ENCODE assay signal across 8 cellular contexts in genomic region chr10:35409094-35409582, GRCh38.
DNase-seq lines count a peak whose midpoint lies in the region; ATAC-seq and TF ChIP-seq lines count a peak whose summit lies in the region.

No MANE protein-coding gene starts in this region.

- no peaks in the 10 kb centered on the region for H3K27me3 Mint-ChIP-seq in activated naive CD4-positive, alpha-beta T cell treated with anti-CD3 and anti-CD28 coated beads, Interleukin-2, amount 10 ng/mL, durations not matched to agents 7 days and 5 days
- H3K27me3 Mint-ChIP-seq in chondrocyte (ENCODE audit: low read depth), result no peaks in the 10 kb centered on the region
- no peaks in the 10 kb centered on the region for H3K27me3 Mint-ChIP-seq in naive thymus-derived CD4-positive, alpha-beta T cell
- H3K27me3 Mint-ChIP-seq in Calu3 (ENCODE audit: unreplicated experiment), result no peaks in the 10 kb centered on the region

- H3K9me3 ChIP-seq in naive thymus-derived CD4-positive, alpha-beta T cell (ENCODE audit: control insufficient read depth in 2 of 3, low read length in 3 of 3), result no peaks in the 10 kb centered on the region

- peak overlapping the region in 1 of 2 donors; percentile 4 for H3K27ac Mint-ChIP-seq in activated naive CD4-positive, alpha-beta T cell treated with anti-CD3 and anti-CD28 coated beads, Interleukin-2, amount 50 U/mL, for 72 hours
- no peak overlapping the region for H3K27ac Mint-ChIP-seq in activated naive CD4-positive, alpha-beta T cell treated with anti-CD3 and anti-CD28 coated beads, Interleukin-2, amount 10 ng/mL, durations not matched to agents 7 days and 5 days
- H3K27ac Mint-ChIP-seq in chondrocyte (ENCODE audit: unreplicated experiment), result peak overlapping the region; percentile 89
- H3K27ac Mint-ChIP-seq in naive thymus-derived CD4-positive, alpha-beta T cell, result peak overlapping the region in 6 of 9 donors; percentile 23 to 81 (median 54)
- H3K27ac Mint-ChIP-seq in Calu3 (ENCODE audit: unreplicated experiment), result no peak overlapping the region

- no peak overlapping the region for H3K4me3 Mint-ChIP-seq in activated naive CD4-positive, alpha-beta T cell treated with anti-CD3 and anti-CD28 coated beads, Interleukin-2, amount 10 ng/mL, durations not matched to agents 7 days and 5 days
- H3K4me3 Mint-ChIP-seq in chondrocyte (ENCODE audit: unreplicated experiment) (no peak overlapping the region), Calu3 (ENCODE audit: low read depth, unreplicated experiment) (no peak overlapping the region)
- peak overlapping the region in 1 of 10 donors; percentile 5 for H3K4me3 Mint-ChIP-seq in naive thymus-derived CD4-positive, alpha-beta T cell

- CTCF ChIA-PET in activated naive CD4-positive, alpha-beta T cell treated with anti-CD3 and anti-CD28 coated beads, Interleukin-2, amount 10 ng/mL, durations not matched to agents 7 days and 5 days (lab: Charles Lee), result no interaction called here
- CTCF ChIA-PET in naive thymus-derived CD4-positive, alpha-beta T cell (lab: Charles Lee), result no interaction called here
- CTCF ChIA-PET in Calu3 (lab: Charles Lee), result interaction anchor here (0.7 kb wide), 1 partner anchor 148 kb away, joined by 3 read pairs; no protein-coding TSS in a partner anchor

- no peak overlapping the region for H3K4me3 ChIP-seq in naive thymus-derived CD4-positive, alpha-beta T cell (ENCODE audit: low read length)

- POLR2A ChIA-PET in naive thymus-derived CD4-positive, alpha-beta T cell (lab: Charles Lee), result no interaction called here

- no peaks in the 10 kb centered on the region for H3K9me3 Mint-ChIP-seq in activated naive CD4-positive, alpha-beta T cell treated with anti-CD3 and anti-CD28 coated beads, Interleukin-2, amount 50 U/mL, for 72 hours
- H3K9me3 Mint-ChIP-seq in activated naive CD4-positive, alpha-beta T cell treated with anti-CD3 and anti-CD28 coated beads, Interleukin-2, amount 10 ng/mL, durations not matched to agents 7 days and 5 days, result no peaks in the 10 kb centered on the region
- H3K9me3 Mint-ChIP-seq in chondrocyte (ENCODE audit: low read depth) (no peaks in the 10 kb centered on the region), Calu3 (ENCODE audit: low read depth, unreplicated experiment) (no peaks in the 10 kb centered on the region)
- no peaks in the 10 kb centered on the region for H3K9me3 Mint-ChIP-seq in naive thymus-derived CD4-positive, alpha-beta T cell

- no peak for TF ChIP-seq CTCF in chondrocyte (IDR thresholded peaks at IDR 0.05)
- TF ChIP-seq CTCF in Calu3 (IDR thresholded peaks at IDR 0.05; ENCODE audit: unreplicated experiment), result no peak

- peak; percentile 58 to 82 for ATAC-seq in activated naive CD4-positive, alpha-beta T cell treated with anti-CD3 and anti-CD28 coated beads, Interleukin-2, amount 50 U/mL, for 72 hours
- peak; percentile 16 for ATAC-seq in naive thymus-derived CD4-positive, alpha-beta T cell
- ATAC-seq in HG03521 (IDR thresholded peaks at IDR 0.05; ENCODE audit: unreplicated experiment), result no peak
- ATAC-seq in HG02885 (IDR thresholded peaks at IDR 0.05; ENCODE audit: poor library complexity, unreplicated experiment), result no peak

- BruUV-seq in Calu3 (replicated peaks; lab: Mats Ljungman, UMichigan), result no TSS peak

- H3K36me3 Mint-ChIP-seq in activated naive CD4-positive, alpha-beta T cell treated with anti-CD3 and anti-CD28 coated beads, Interleukin-2, amount 50 U/mL, for 72 hours, result no peaks in the 10 kb centered on the region
- no peaks in the 10 kb centered on the region for H3K36me3 Mint-ChIP-seq in activated naive CD4-positive, alpha-beta T cell treated with anti-CD3 and anti-CD28 coated beads, Interleukin-2, amount 10 ng/mL, durations not matched to agents 7 days and 5 days
- H3K36me3 Mint-ChIP-seq in chondrocyte (ENCODE audit: low read depth) (no peaks in the 10 kb centered on the region), Calu3 (ENCODE audit: insufficient read depth, unreplicated experiment) (no peaks in the 10 kb centered on the region)
- no peaks in the 10 kb centered on the region for H3K36me3 Mint-ChIP-seq in naive thymus-derived CD4-positive, alpha-beta T cell

- intact Hi-C loops in naive thymus-derived CD4-positive, alpha-beta T cell (cut with micrococcal nuclease), result no loop called here
- intact Hi-C loops in Calu3 (cut with micrococcal nuclease; ENCODE audit: unreplicated experiment), result no loop called here

- H3K27me3 ChIP-seq in naive thymus-derived CD4-positive, alpha-beta T cell (ENCODE audit: control insufficient read depth in 2 of 2, insufficient read depth in 2 of 2, low read length in 2 of 2), result no peaks in the 10 kb centered on the region

- peaks cover 0 to 19% of the 10 kb centered on the region in 2 donors for H3K4me1 ChIP-seq in naive thymus-derived CD4-positive, alpha-beta T cell (ENCODE audit: control insufficient read depth in 2 of 2, insufficient read depth in 2 of 2, low read length in 2 of 2)

- H3K36me3 ChIP-seq in naive thymus-derived CD4-positive, alpha-beta T cell (ENCODE audit: control insufficient read depth in 2 of 3, insufficient read depth in 3 of 3, low read length in 3 of 3), result no peaks in the 10 kb centered on the region

- no peak overlapping the region for H3K27ac ChIP-seq in naive thymus-derived CD4-positive, alpha-beta T cell (ENCODE audit: low read depth, low read length)

- H3K4me1 Mint-ChIP-seq in activated naive CD4-positive, alpha-beta T cell treated with anti-CD3 and anti-CD28 coated beads, Interleukin-2, amount 10 ng/mL, durations not matched to agents 7 days and 5 days, result peaks cover 2% of the 10 kb centered on the region
- H3K4me1 Mint-ChIP-seq in chondrocyte (ENCODE audit: low read depth), result peaks cover 39% of the 10 kb centered on the region
- peaks cover 0 to 44% (median 9%) of the 10 kb centered on the region in 7 donors for H3K4me1 Mint-ChIP-seq in naive thymus-derived CD4-positive, alpha-beta T cell
- peaks cover 16% of the 10 kb centered on the region for H3K4me1 Mint-ChIP-seq in Calu3 (ENCODE audit: low read depth, unreplicated experiment)

- DNase-seq in activated naive CD4-positive, alpha-beta T cell treated with anti-CD3 and anti-CD28 coated beads, Interleukin-2, amount 50 U/mL, for 72 hours (ENCODE audit: low spot score in 2 of 2), result peak in 1 of 2 donors; percentile 10
- no peak for DNase-seq in activated naive CD4-positive, alpha-beta T cell treated with anti-CD3 and anti-CD28 coated beads, Interleukin-2, amount 10 ng/mL, durations not matched to agents 7 days and 5 days
- DNase-seq in NCI-H1694 (lab: John Stamatoyannopoulos, UW) (peak; percentile 87), chondrocyte (ENCODE audit: low spot score) (no peak), Calu3 (no peak)
- DNase-seq in naive thymus-derived CD4-positive, alpha-beta T cell, result no peak

Comparison
In these comparisons a context has a peak if more than half of its experiments do, and no peak if none do; other contexts are left out.
1. ATAC-seq: peak in activated naive CD4-positive, alpha-beta T cell treated with anti-CD3 and anti-CD28 coated beads, Interleukin-2, amount 50 U/mL, for 72 hours (2 of 2) and naive thymus-derived CD4-positive, alpha-beta T cell (single experiment); none in HG03521 (single experiment) and HG02885 (single experiment).
2. H3K27ac Mint-ChIP-seq: peak in chondrocyte (single experiment) and naive thymus-derived CD4-positive, alpha-beta T cell (6 of 9); none in activated naive CD4-positive, alpha-beta T cell treated with anti-CD3 and anti-CD28 coated beads, Interleukin-2, amount 10 ng/mL, durations not matched to agents 7 days and 5 days (single experiment) and Calu3 (single experiment).